In the genomic region with DNA sequence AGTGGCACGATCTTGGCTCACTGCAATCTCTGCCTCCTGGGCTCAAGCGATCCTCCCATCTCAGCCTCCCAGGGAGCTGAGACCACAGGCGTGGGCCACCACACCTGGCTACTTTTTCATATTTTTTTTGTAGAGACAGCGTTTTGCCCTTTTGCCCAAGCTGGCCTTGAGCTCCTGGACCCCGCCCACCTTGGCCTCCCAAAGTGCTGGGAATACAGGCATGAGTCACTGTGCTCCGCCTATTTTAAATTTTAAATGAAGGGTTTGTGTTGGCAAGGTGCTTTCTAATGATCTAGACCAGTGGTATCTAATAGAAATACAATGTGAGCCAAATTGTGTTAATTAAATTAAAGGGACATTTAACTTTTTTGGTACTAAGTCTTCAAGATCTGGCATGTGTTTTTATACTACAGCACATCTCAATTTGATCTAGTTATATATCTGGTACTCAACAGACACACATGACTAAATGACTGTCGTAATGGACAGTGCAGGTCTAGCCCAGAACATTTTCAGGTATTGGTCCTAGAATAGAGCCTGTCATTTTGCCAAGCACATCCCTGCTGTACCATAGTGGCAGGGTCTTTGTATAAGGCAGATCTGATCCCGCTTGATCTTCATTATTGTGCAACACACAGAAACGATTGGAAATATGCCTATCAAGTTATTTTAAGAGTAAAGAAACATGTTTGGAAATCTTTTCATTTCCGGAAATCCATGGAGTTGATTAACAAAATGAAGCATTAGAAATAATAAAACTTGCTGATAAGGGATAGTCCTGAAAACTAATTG, we compare ENCODE assay signal across 21 cellular contexts. TPM values are rescaled to one million over a fixed set of nuclear protein-coding genes. Genes with fewer than 3 reads are reported as not detected.
DNase-seq lines count a peak whose midpoint lies in the region; ATAC-seq, FAIRE-seq and TF ChIP-seq lines count a peak whose summit lies in the region.
"Had no signal": no experiment of that assay in that cellular context is flagged by ENCODE, and none has a peak within 500 bp of the region (broad histone marks: within the 10 kb centered on the region; RNA-seq: fewer than 3 reads in every experiment).

No MANE protein-coding gene starts in this region.

- no peak overlapping the region for H4K8ac ChIP-seq in IMR-90 (ENCODE audit: low read depth in 2 of 2, low read length in 2 of 2)

- H3K4ac ChIP-seq in IMR-90 (ENCODE audit: low read depth, low read length), result no peak overlapping the region

- H3K36me3 Mint-ChIP-seq in CD4-positive, alpha-beta T cell (ENCODE audit: low read depth), result peaks cover 81% of the 10 kb centered on the region
- H3K36me3 Mint-ChIP-seq in activated T-helper 17 cell treated with anti-CD3 and anti-CD28 coated beads, Interleukin-2, amount 50 U/mL, for 72 hours (ENCODE audit: low read depth), result peaks cover 100% of the 10 kb centered on the region
- peaks cover 13% of the 10 kb centered on the region for H3K36me3 Mint-ChIP-seq in neural progenitor cell

- H3K9ac ChIP-seq in IMR-90 (ENCODE audit: low read depth, low read length) (no peak overlapping the region), neural progenitor cell (no peak overlapping the region)

- no peak for ATAC-seq in CD4-positive, alpha-beta T cell (ENCODE audit: poor library complexity)
- ATAC-seq in IMR-90 (ENCODE audit: low read depth), result no peak
- no peak for ATAC-seq in activated T-helper 17 cell treated with anti-CD3 and anti-CD28 coated beads, Interleukin-2, amount 50 U/mL, for 72 hours (replicated peaks)
- ATAC-seq in GM18517 (IDR thresholded peaks at IDR 0.05; ENCODE audit: unreplicated experiment), result no peak
- no peak for ATAC-seq in GM19395 (IDR thresholded peaks at IDR 0.05; ENCODE audit: unreplicated experiment)
- ATAC-seq: natural killer cell treated with Interleukin-12 subunit alpha and Interleukin-12 subunit beta and Interleukin-15 and Interleukin-18, amount 100 ng/mL, for 72 hours had no signal

- no peak overlapping the region for H4K91ac ChIP-seq in IMR-90 (ENCODE audit: insufficient read depth, low read depth, low read length)

- CTCF ChIA-PET in CD4-positive, alpha-beta T cell (lab: Charles Lee), result no interaction called here
- CTCF ChIA-PET in IMR-90 (lab: Yijun Ruan, JAX), result no interaction called here

- no peak overlapping the region for H3K56ac ChIP-seq in IMR-90 (ENCODE audit: extremely low read depth, insufficient read depth, low read length)

- BruUV-seq in IMR-90 (replicated peaks; lab: Mats Ljungman, UMichigan), result no TSS peak

- no peak for TF ChIP-seq CTCF in CD4-positive, alpha-beta T cell (IDR thresholded peaks at IDR 0.05)
- TF ChIP-seq CTCF in IMR-90 (conservative IDR thresholded peaks at IDR 0.05; ENCODE audit: low read depth, low read length), result no peak
- no peak for TF ChIP-seq CTCF in neural progenitor cell (IDR thresholded peaks at IDR 0.05)
- TF ChIP-seq CTCF in tibial nerve (IDR thresholded peaks at IDR 0.05), result no peak

- H2BK120ac ChIP-seq in IMR-90 (ENCODE audit: low read depth, low read length), result no peak overlapping the region

- H3K79me1 ChIP-seq in IMR-90 (ENCODE audit: low read depth in 1 of 2, low read length in 2 of 2), result peaks cover 0 to 3% of the 10 kb centered on the region in 2 experiments; a peak in 1 of 4 replicates

- H3K4me1 ChIP-seq in IMR-90 (ENCODE audit: control insufficient read depth, insufficient read depth, low read length) (0 out of 2 replicates have a peak, but pooled peaks cover 2% of the 10 kb centered on the region), neural progenitor cell (peaks cover 14% of the 10 kb centered on the region), tibial nerve (peaks cover 0 to 40% (median 5%) of the 10 kb centered on the region in 4 donors)

- peaks cover 90% of the 10 kb centered on the region for H3K79me2 ChIP-seq in neural progenitor cell (ENCODE audit: low read depth)

- no peak for TF ChIP-seq EP300 in tibial nerve (IDR thresholded peaks at IDR 0.05)

- in situ Hi-C loops in IMR-90 (cut with MboI; ENCODE audit: low sequenced_read_pairs), result no loop called here

- H3K9me1 ChIP-seq in IMR-90 (ENCODE audit: insufficient read depth, low read length), result no peaks in the 10 kb centered on the region

- TF ChIP-seq POLR2A in IMR-90 (IDR thresholded peaks at IDR 0.05; ENCODE audit: low read depth, low read length) (no peak), tibial nerve (IDR thresholded peaks at IDR 0.05) (no peak)

- H3K4me3 ChIP-seq in IMR-90 (ENCODE audit: insufficient read depth, low read depth, low read length) (no peak overlapping the region), neural progenitor cell (no peak overlapping the region), tibial nerve (no peak overlapping the region)
- H3K4me3 ChIP-seq: skin epidermis had no signal

- TF ChIP-seq RAD21 in IMR-90 (IDR thresholded peaks at IDR 0.05; ENCODE audit: low read length), result no peak

- DNase-seq in CD4-positive, alpha-beta T cell, result no peak
- DNase-seq in IMR-90 (no peak), neural progenitor cell (ENCODE audit: low spot score) (no peak), tibial nerve (ENCODE audit: low spot score in 2 of 2) (no peak)
- DNase-seq: activated CD4-positive, alpha-beta T cell treated with anti-CD3 and anti-CD28 coated beads, Interleukin-2, amount 50 U/mL, for 4 hours; anterior cingulate cortex; GF-D8; NCI-H187; NCI-H226; stimulated activated CD4-positive, alpha-beta T cell treated with anti-CD3 and anti-CD28 coated beads, Interleukin-4, amount 100 ng/mL, for 1 hour had no signal

- no peak overlapping the region for H3K27ac ChIP-seq in CD4-positive, alpha-beta T cell (ENCODE audit: low read depth, low read length)
- H3K27ac ChIP-seq in IMR-90 (ENCODE audit: insufficient read depth, low read length) (no peak overlapping the region), neural progenitor cell (no peak overlapping the region), tibial nerve (no peak overlapping the region)
- H3K27ac ChIP-seq: skin epidermis had no signal

- no peak overlapping the region for H3K14ac ChIP-seq in IMR-90 (replicated peaks; ENCODE audit: low read depth, low read length)

- no peak overlapping the region for H3K18ac ChIP-seq in IMR-90 (ENCODE audit: low read depth, low read length)

- FAIRE-seq in islet of Langerhans (lab: Jason Lieb, UNC), result peak; percentile 73
- FAIRE-seq: GM12891, keratinocyte, RCC 7860 had no signal

- H3K27me3 Mint-ChIP-seq in CD4-positive, alpha-beta T cell, result no peaks in the 10 kb centered on the region
- no peaks in the 10 kb centered on the region for H3K27me3 Mint-ChIP-seq in activated T-helper 17 cell treated with anti-CD3 and anti-CD28 coated beads, Interleukin-2, amount 50 U/mL, for 72 hours
- H3K27me3 Mint-ChIP-seq in neural progenitor cell (ENCODE audit: insufficient read depth, low read depth), result no peaks in the 10 kb centered on the region
- H3K27me3 Mint-ChIP-seq: B cell; natural killer cell treated with Interleukin-12 subunit alpha and Interleukin-12 subunit beta and Interleukin-15 and Interleukin-18, amount 100 ng/mL, for 72 hours; progenitor cell of endocrine pancreas had no signal

- intact Hi-C loops in CD4-positive, alpha-beta T cell (cut with DNase I, micrococcal nuclease), result no loop called here
- intact Hi-C loops in IMR-90 (cut with micrococcal nuclease), result no loop called here

- H3K9me3 Mint-ChIP-seq in CD4-positive, alpha-beta T cell, result no peaks in the 10 kb centered on the region
- H3K9me3 Mint-ChIP-seq in activated T-helper 17 cell treated with anti-CD3 and anti-CD28 coated beads, Interleukin-2, amount 50 U/mL, for 72 hours, result no peaks in the 10 kb centered on the region
- no peaks in the 10 kb centered on the region for H3K9me3 Mint-ChIP-seq in neural progenitor cell
- H3K9me3 Mint-ChIP-seq: natural killer cell treated with Interleukin-12 subunit alpha and Interleukin-12 subunit beta and Interleukin-15 and Interleukin-18, amount 100 ng/mL, for 72 hours had no signal

- no peak overlapping the region for H2BK20ac ChIP-seq in IMR-90 (ENCODE audit: low read depth, low read length)

- no peak overlapping the region for H2BK5ac ChIP-seq in IMR-90 (ENCODE audit: low read depth, low read length, poor library complexity, severe bottlenecking)

- no peaks in the 10 kb centered on the region for H3K27me3 ChIP-seq in CD4-positive, alpha-beta T cell (ENCODE audit: control insufficient read depth, insufficient read depth, low read length)
- H3K27me3 ChIP-seq in IMR-90 (ENCODE audit: control insufficient read depth, insufficient read depth, low read length), result no peaks in the 10 kb centered on the region
- H3K27me3 ChIP-seq in neural progenitor cell, result no peaks in the 10 kb centered on the region
- H3K27me3 ChIP-seq in tibial nerve, result peaks cover 0 to 3% of the 10 kb centered on the region in 2 donors

- POLR2A ChIA-PET in CD4-positive, alpha-beta T cell (lab: Charles Lee), result no interaction called here
- POLR2A ChIA-PET in IMR-90 (lab: Charles Lee; ENCODE audit: unreplicated experiment), result no interaction called here

- H4K5ac ChIP-seq in IMR-90 (ENCODE audit: low read depth, low read length), result no peak overlapping the region

- peak overlapping the region; percentile 25 for H3K4me3 Mint-ChIP-seq in CD4-positive, alpha-beta T cell
- peak overlapping the region; percentile 57 for H3K4me3 Mint-ChIP-seq in activated T-helper 17 cell treated with anti-CD3 and anti-CD28 coated beads, Interleukin-2, amount 50 U/mL, for 72 hours
- no peak overlapping the region for H3K4me3 Mint-ChIP-seq in neural progenitor cell
- H3K4me3 Mint-ChIP-seq: B cell; natural killer cell treated with Interleukin-12 subunit alpha and Interleukin-12 subunit beta and Interleukin-15 and Interleukin-18, amount 100 ng/mL, for 72 hours had no signal

- no peak overlapping the region for H2AK5ac ChIP-seq in IMR-90 (ENCODE audit: low read depth, low read length)

- no peak overlapping the region for H3K27ac Mint-ChIP-seq in CD4-positive, alpha-beta T cell
- no peak overlapping the region for H3K27ac Mint-ChIP-seq in activated T-helper 17 cell treated with anti-CD3 and anti-CD28 coated beads, Interleukin-2, amount 50 U/mL, for 72 hours
- H3K27ac Mint-ChIP-seq in neural progenitor cell, result no peak overlapping the region
- H3K27ac Mint-ChIP-seq: B cell; natural killer cell treated with Interleukin-12 subunit alpha and Interleukin-12 subunit beta and Interleukin-15 and Interleukin-18, amount 100 ng/mL, for 72 hours; progenitor cell of endocrine pancreas had no signal

- peaks cover 74% of the 10 kb centered on the region for H3K4me1 Mint-ChIP-seq in CD4-positive, alpha-beta T cell (ENCODE audit: low read depth)
- H3K4me1 Mint-ChIP-seq in activated T-helper 17 cell treated with anti-CD3 and anti-CD28 coated beads, Interleukin-2, amount 50 U/mL, for 72 hours, result peaks cover 9% of the 10 kb centered on the region
- H3K4me1 Mint-ChIP-seq in neural progenitor cell, result peaks cover 10% of the 10 kb centered on the region

- H3K9me3 ChIP-seq in CD4-positive, alpha-beta T cell (ENCODE audit: control insufficient read depth, low read length), result no peaks in the 10 kb centered on the region
- H3K9me3 ChIP-seq in IMR-90 (ENCODE audit: control insufficient read depth, insufficient read depth, low read length), result no peaks in the 10 kb centered on the region
- peaks cover 5% of the 10 kb centered on the region for H3K9me3 ChIP-seq in neural progenitor cell (ENCODE audit: low read depth)
- H3K9me3 ChIP-seq in tibial nerve, result no peaks in the 10 kb centered on the region

- dilution Hi-C loops in IMR-90 (cut with HindIII; ENCODE audit: low sequenced_read_pairs, unreplicated experiment), result no loop called here

- H2BK15ac ChIP-seq in IMR-90 (ENCODE audit: low read depth, low read length), result no peak overlapping the region

- H3K23ac ChIP-seq in IMR-90 (ENCODE audit: low read depth, low read length), result no peak overlapping the region

- H3K36me3 ChIP-seq in IMR-90 (ENCODE audit: control insufficient read depth, insufficient read depth, low read length) (peaks cover 31% of the 10 kb centered on the region), neural progenitor cell (peaks cover 10% of the 10 kb centered on the region), tibial nerve (peaks cover 0 to 36% (median 0%) of the 10 kb centered on the region in 3 donors)

- WGBS in IMR-90 (ENCODE audit: extremely low coverage in 2 of 2, insufficient read length in 1 of 2), 2 experiments, result 63% methylated on average over 3 of the region's 10 CpGs; no CpG with 5 or more reads in 1 of the 2 experiments
- 75 to 91% methylated on average over 10 of the region's 10 CpGs for WGBS in tibial nerve, 2 donors

- H2AK9ac ChIP-seq in IMR-90 (replicated peaks; ENCODE audit: low read depth, low read length, poor library complexity), result no peak overlapping the region

- no peaks in the 10 kb centered on the region for H3F3A ChIP-seq in neural progenitor cell (ENCODE audit: low read depth)

- H3K4me2 ChIP-seq in IMR-90 (ENCODE audit: low read depth, low read length) (no peak overlapping the region), neural progenitor cell (no peak overlapping the region)

- H4K20me1 ChIP-seq in IMR-90 (ENCODE audit: insufficient read depth, low read length) (peaks cover 90% of the 10 kb centered on the region), neural progenitor cell (ENCODE audit: low read depth) (peaks cover 100% of the 10 kb centered on the region)

- H2AFZ ChIP-seq in IMR-90 (replicated peaks; ENCODE audit: low read length, poor library complexity) (no peak overlapping the region), neural progenitor cell (replicated peaks) (no peak overlapping the region)

RNA-seq across cellular contexts. Expression of gene PGK1, which starts 7.3 kb away (rescaled TPM):
- total RNA-seq in CD4-positive, alpha-beta T cell, result 100 to 1,000 TPM; 267 to 281 TPM
- total RNA-seq in IMR-90 (2012; rRNA removed), result 498 and 509 TPM in 2 replicates
- polyA plus RNA-seq in IMR-90 (2012; rRNA removed), result 534 and 744 TPM in 2 replicates
- 257 and 385 TPM in 2 replicates for polyA plus RNA-seq in IMR-90 (2012; cell fraction: cytosol; rRNA removed)
- 86.3 and 442 TPM in 2 replicates for polyA plus RNA-seq in IMR-90 (2012; cell fraction: nucleus; rRNA removed; ENCODE audit: low replicate concordance)
- 1,000 to 10,000 TPM; 1,373 to 1,720 TPM for total RNA-seq in activated T-helper 17 cell treated with anti-CD3 and anti-CD28 coated beads, Interleukin-2, amount 50 U/mL, for 72 hours
- 446 and 531 TPM in 2 replicates for total RNA-seq in neural progenitor cell (ENCODE audit: low replicate concordance)
- total RNA-seq in tibial nerve, result 100 to 1,000 TPM; 103 to 183 (median 152) TPM

RNA-seq across cellular contexts. Expression of gene TAF9B, which starts 28.1 kb away (rescaled TPM):
- total RNA-seq in CD4-positive, alpha-beta T cell, result 10 to 100 TPM in 1 of 2 experiments, 1 to 10 TPM in 1; 9.6 to 10.3 TPM
- total RNA-seq in IMR-90 (2012; rRNA removed) (21.5 and 35.3 TPM in 2 replicates), neural progenitor cell (ENCODE audit: low replicate concordance) (71.5 and 103 TPM in 2 replicates), tibial nerve (10 to 100 TPM; 15.3 to 27.8 (median 19.4) TPM)
- 11.9 and 12.4 TPM in 2 replicates for polyA plus RNA-seq in IMR-90 (2012; rRNA removed)
- polyA plus RNA-seq in IMR-90 (2012; cell fraction: cytosol; rRNA removed), result 1.6 and 4.6 TPM in 2 replicates
- 0.40 and 3.4 TPM in 2 replicates for polyA plus RNA-seq in IMR-90 (2012; cell fraction: nucleus; rRNA removed; ENCODE audit: low replicate concordance)
- total RNA-seq in activated T-helper 17 cell treated with anti-CD3 and anti-CD28 coated beads, Interleukin-2, amount 50 U/mL, for 72 hours, result 10 to 100 TPM; 13.4 to 20.6 TPM
